ENCODE assay signal across 21 cellular contexts in genomic region chr1:198107041-198107440, GRCh38. TPM values are rescaled to one million over a fixed set of nuclear protein-coding genes. Genes with fewer than 3 reads are reported as not detected.
DNase-seq lines count a peak whose midpoint lies in the region; ATAC-seq, FAIRE-seq and TF ChIP-seq lines count a peak whose summit lies in the region.
"Had no signal": no experiment of that assay in that cellular context is flagged by ENCODE, and none has a peak within 500 bp of the region (broad histone marks: within the 10 kb centered on the region; RNA-seq: fewer than 3 reads in every experiment).

No MANE protein-coding gene starts in this region.

- ATAC-seq in activated naive CD8-positive, alpha-beta T cell treated with anti-CD3 and anti-CD28 coated beads, Interleukin-2, amount 50 U/mL, for 24 hours: peak; percentile 14
- ATAC-seq: left lobe of liver; mucosa of descending colon; stimulated activated effector memory CD8-positive, alpha-beta T cell treated with anti-CD3 and anti-CD28 coated beads, Interleukin-12 subunit alpha, Interleukin-12 subunit beta, amount 100 ng/mL, for 72 hours had no signal

- no peak overlapping the region for H3K27ac Mint-ChIP-seq in activated naive CD8-positive, alpha-beta T cell treated with anti-CD3 and anti-CD28 coated beads, Interleukin-2, amount 50 U/mL, for 24 hours
- no peak overlapping the region for H3K27ac Mint-ChIP-seq in activated naive CD8-positive, alpha-beta T cell treated with anti-CD3 and anti-CD28 coated beads for 36 hours
- H3K27ac Mint-ChIP-seq: activated naive CD8-positive, alpha-beta T cell treated with anti-CD3 and anti-CD28 coated beads, Interleukin-2, amount 10 ng/mL, durations not matched to agents 7 days and 5 days; neural progenitor cell; stimulated activated effector memory CD8-positive, alpha-beta T cell treated with anti-CD3 and anti-CD28 coated beads, Interleukin-12 subunit alpha, Interleukin-12 subunit beta, amount 100 ng/mL, for 72 hours had no signal

- H3K9me3 Mint-ChIP-seq in activated naive CD8-positive, alpha-beta T cell treated with anti-CD3 and anti-CD28 coated beads, Interleukin-2, amount 50 U/mL, for 24 hours: no peaks in the 10 kb centered on the region
- no peaks in the 10 kb centered on the region for H3K9me3 Mint-ChIP-seq in activated naive CD8-positive, alpha-beta T cell treated with anti-CD3 and anti-CD28 coated beads for 36 hours
- H3K9me3 Mint-ChIP-seq: stimulated activated effector memory CD8-positive, alpha-beta T cell treated with anti-CD3 and anti-CD28 coated beads, Interleukin-12 subunit alpha, Interleukin-12 subunit beta, amount 100 ng/mL, for 72 hours had no signal

- no peaks in the 10 kb centered on the region for H3K36me3 Mint-ChIP-seq in activated naive CD8-positive, alpha-beta T cell treated with anti-CD3 and anti-CD28 coated beads, Interleukin-2, amount 50 U/mL, for 24 hours (ENCODE audit: low read depth)
- no peaks in the 10 kb centered on the region for H3K36me3 Mint-ChIP-seq in activated naive CD8-positive, alpha-beta T cell treated with anti-CD3 and anti-CD28 coated beads for 36 hours
- H3K36me3 Mint-ChIP-seq: neural progenitor cell; stimulated activated effector memory CD8-positive, alpha-beta T cell treated with anti-CD3 and anti-CD28 coated beads, Interleukin-12 subunit alpha, Interleukin-12 subunit beta, amount 100 ng/mL, for 72 hours had no signal

- no peak for DNase-seq in activated naive CD8-positive, alpha-beta T cell treated with anti-CD3 and anti-CD28 coated beads, Interleukin-2, amount 50 U/mL, for 24 hours
- no peak for DNase-seq in activated naive CD8-positive, alpha-beta T cell treated with anti-CD3 and anti-CD28 coated beads for 36 hours
- DNase-seq in T1000 (lab: John Stamatoyannopoulos, UW) (peak; percentile 21), fibroblast of pulmonary artery (ENCODE audit: low read depth) (peak; percentile 57), stromal cell of bone marrow (ENCODE audit: low read depth) (peak; percentile 27), GM19239 (ENCODE audit: insufficient read length, low spot score) (no peak)
- DNase-seq in activated effector memory CD4-positive, alpha-beta T cell treated with Interleukin-2 at 50 U/mL for 16 hours: no peak
- no peak for DNase-seq in effector CD8-positive, alpha-beta T cell (lab: John Stamatoyannopoulos, UW)
- DNase-seq: activated CD4-positive, CD25-positive, alpha-beta regulatory T cell; activated naive CD8-positive, alpha-beta T cell treated with anti-CD3 and anti-CD28 coated beads, Interleukin-2, amount 10 ng/mL, durations not matched to agents 7 days and 5 days; caudate nucleus; DMS153; mucosa of descending colon; NCI-H2107; NCI-H526; SJCRH30; thyroid gland had no signal

- peaks cover 14% of the 10 kb centered on the region for H3K4me1 Mint-ChIP-seq in activated naive CD8-positive, alpha-beta T cell treated with anti-CD3 and anti-CD28 coated beads, Interleukin-2, amount 50 U/mL, for 24 hours
- peaks cover 12% of the 10 kb centered on the region for H3K4me1 Mint-ChIP-seq in activated naive CD8-positive, alpha-beta T cell treated with anti-CD3 and anti-CD28 coated beads for 36 hours

- no peak overlapping the region for H3K4me3 Mint-ChIP-seq in activated naive CD8-positive, alpha-beta T cell treated with anti-CD3 and anti-CD28 coated beads, Interleukin-2, amount 50 U/mL, for 24 hours
- H3K4me3 Mint-ChIP-seq in activated naive CD8-positive, alpha-beta T cell treated with anti-CD3 and anti-CD28 coated beads for 36 hours: no peak overlapping the region
- H3K4me3 Mint-ChIP-seq: activated naive CD8-positive, alpha-beta T cell treated with anti-CD3 and anti-CD28 coated beads, Interleukin-2, amount 10 ng/mL, durations not matched to agents 7 days and 5 days; neural progenitor cell; stimulated activated effector memory CD8-positive, alpha-beta T cell treated with anti-CD3 and anti-CD28 coated beads, Interleukin-12 subunit alpha, Interleukin-12 subunit beta, amount 100 ng/mL, for 72 hours had no signal

- H3K27me3 Mint-ChIP-seq in activated naive CD8-positive, alpha-beta T cell treated with anti-CD3 and anti-CD28 coated beads, Interleukin-2, amount 50 U/mL, for 24 hours: no peaks in the 10 kb centered on the region
- H3K27me3 Mint-ChIP-seq in activated naive CD8-positive, alpha-beta T cell treated with anti-CD3 and anti-CD28 coated beads for 36 hours: no peaks in the 10 kb centered on the region
- H3K27me3 Mint-ChIP-seq: activated naive CD8-positive, alpha-beta T cell treated with anti-CD3 and anti-CD28 coated beads, Interleukin-2, amount 10 ng/mL, durations not matched to agents 7 days and 5 days had no signal

- no peak overlapping the region for H3K4me3 ChIP-seq in fibroblast of pulmonary artery (replicated peaks; ENCODE audit: low read depth, low read length)
- H3K4me3 ChIP-seq: BLaER1 treated with 17β-estradiol and CSF1 and Interleukin-3, amounts not matched to agents 10 nM and 100 nM; mucosa of descending colon; neural progenitor cell; SJCRH30; thyroid gland had no signal

- no peak for FAIRE-seq in GM19239 (lab: Jason Lieb, UNC)

- no peak for TF ChIP-seq CTCF in fibroblast of pulmonary artery (IDR thresholded peaks at IDR 0.05; ENCODE audit: low read length, missing control alignments)

RNA-seq across cellular contexts. Expression of gene NEK7, which starts 49.8 kb away (rescaled TPM):
- 10 to 100 TPM; 56.1 to 57.4 TPM for total RNA-seq in activated naive CD8-positive, alpha-beta T cell treated with anti-CD3 and anti-CD28 coated beads for 36 hours

Comparison
In these comparisons a context has a peak if more than half of its experiments do, and no peak if none do; other contexts are left out.
1. DNase-seq: peak in T1000 (single experiment), fibroblast of pulmonary artery (single experiment) and stromal cell of bone marrow (single experiment); none in activated naive CD8-positive, alpha-beta T cell treated with anti-CD3 and anti-CD28 coated beads, Interleukin-2, amount 50 U/mL, for 24 hours (single experiment), activated naive CD8-positive, alpha-beta T cell treated with anti-CD3 and anti-CD28 coated beads for 36 hours (single experiment), activated effector memory CD4-positive, alpha-beta T cell treated with Interleukin-2 at 50 U/mL for 16 hours (single experiment), GM19239 (single experiment) and effector CD8-positive, alpha-beta T cell (single experiment).